Comparison of ENCODE assay signal across 8 cellular contexts in the genomic region with DNA sequence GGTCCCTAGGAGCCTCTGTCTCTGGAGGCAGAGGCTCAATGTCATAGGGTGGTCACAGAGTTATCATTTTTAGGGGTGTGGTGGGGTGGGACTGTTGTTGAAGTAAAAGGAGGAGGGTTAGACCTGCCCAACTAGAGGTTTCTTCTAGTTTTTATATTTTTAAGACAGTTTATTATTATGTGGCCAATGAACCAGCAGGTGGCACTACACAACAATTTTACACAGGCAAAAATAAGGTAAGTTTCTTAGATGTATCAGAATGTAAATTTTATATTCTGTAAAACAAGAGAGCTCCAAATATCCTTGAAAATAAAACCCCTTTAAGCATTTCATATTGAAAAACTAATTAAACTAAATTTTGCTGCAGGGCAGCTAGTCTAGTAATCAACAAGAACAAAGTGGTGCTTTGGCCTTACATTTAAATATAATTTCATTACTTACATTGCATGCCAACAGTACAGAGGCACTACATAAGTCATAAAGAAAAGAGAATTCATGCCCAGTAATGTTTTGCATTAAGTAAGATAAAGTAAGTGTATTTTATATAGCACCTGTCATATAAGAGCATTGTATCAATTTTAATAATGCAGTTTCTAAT. TPM values are rescaled to one million over a fixed set of nuclear protein-coding genes. Genes with fewer than 3 reads are reported as not detected.
DNase-seq lines count a peak whose midpoint lies in the region; ATAC-seq, FAIRE-seq and TF ChIP-seq lines count a peak whose summit lies in the region.

No MANE protein-coding gene starts in this region.

- peak; percentile 39 for DNase-seq in activated CD4-positive, alpha-beta T cell treated with anti-CD3 and anti-CD28 coated beads for 36 hours
- DNase-seq in activated CD4-positive, alpha-beta T cell treated with anti-CD3 and anti-CD28 coated beads, Interleukin-2, amount 50 U/mL, for 1 hour = no peak
- peak; percentile 6 for DNase-seq in RCC 7860 (ENCODE audit: low spot score)
- DNase-seq in effector CD4-positive, alpha-beta T cell = peak; percentile 8

- H3K4me1 Mint-ChIP-seq in activated CD4-positive, alpha-beta T cell treated with anti-CD3 and anti-CD28 coated beads for 36 hours = no peaks in the 10 kb centered on the region
- H3K4me1 Mint-ChIP-seq in nephron = peaks cover 17% of the 10 kb centered on the region

- peak; percentile 5 for FAIRE-seq in RCC 7860 (lab: Jason Lieb, UNC)

- ATAC-seq in activated CD4-positive, alpha-beta T cell treated with anti-CD3 and anti-CD28 coated beads for 36 hours = no peak
- ATAC-seq in HG02885 (IDR thresholded peaks at IDR 0.05; ENCODE audit: poor library complexity, unreplicated experiment) (peak; percentile 64), HG02973 (IDR thresholded peaks at IDR 0.05; ENCODE audit: unreplicated experiment) (no peak), HG02870 (IDR thresholded peaks at IDR 0.05; ENCODE audit: unreplicated experiment) (no peak)

- no peaks in the 10 kb centered on the region for H3K36me3 Mint-ChIP-seq in activated CD4-positive, alpha-beta T cell treated with anti-CD3 and anti-CD28 coated beads for 36 hours (ENCODE audit: low read depth)
- no peaks in the 10 kb centered on the region for H3K36me3 Mint-ChIP-seq in nephron (ENCODE audit: low read depth)

- peaks cover 6% of the 10 kb centered on the region for H3K27me3 Mint-ChIP-seq in activated CD4-positive, alpha-beta T cell treated with anti-CD3 and anti-CD28 coated beads for 36 hours
- H3K27me3 Mint-ChIP-seq in nephron (ENCODE audit: low read depth) = no peaks in the 10 kb centered on the region

- POLR2A ChIA-PET in activated CD4-positive, alpha-beta T cell treated with anti-CD3 and anti-CD28 coated beads for 36 hours (lab: Charles Lee) = no interaction called here

- no peak overlapping the region for H3K4me3 Mint-ChIP-seq in activated CD4-positive, alpha-beta T cell treated with anti-CD3 and anti-CD28 coated beads for 36 hours
- no peak overlapping the region for H3K4me3 Mint-ChIP-seq in nephron

- CTCF ChIA-PET in activated CD4-positive, alpha-beta T cell treated with anti-CD3 and anti-CD28 coated beads for 36 hours (lab: Charles Lee) = interaction anchor here (0.7 to 2.3 kb wide), 13 partner anchors 8 to 1295 kb away, joined by 3 to 11 read pairs (median 4); no protein-coding TSS in a partner anchor

- H3K27ac Mint-ChIP-seq in activated CD4-positive, alpha-beta T cell treated with anti-CD3 and anti-CD28 coated beads for 36 hours = no peak overlapping the region
- H3K27ac Mint-ChIP-seq in nephron = peak overlapping the region in 2 of 3 experiments; percentile 18 to 66

- no peaks in the 10 kb centered on the region for H3K9me3 Mint-ChIP-seq in activated CD4-positive, alpha-beta T cell treated with anti-CD3 and anti-CD28 coated beads for 36 hours (ENCODE audit: low read depth)
- no peaks in the 10 kb centered on the region for H3K9me3 Mint-ChIP-seq in nephron

- peak; percentile 67 to 74 (median 70) for TF ChIP-seq CTCF in nephron (IDR thresholded peaks at IDR 0.05; ENCODE audit: unreplicated experiment in 3 of 3)

- intact Hi-C loops in activated CD4-positive, alpha-beta T cell treated with anti-CD3 and anti-CD28 coated beads for 36 hours (cut with DNase I, micrococcal nuclease) = loop anchor here (1.0 to 10.0 kb wide), 3 partner anchors 435 to 1325 kb away; no protein-coding TSS in a partner anchor

RNA-seq across cellular contexts. Expression of gene OVCH1, which starts 22.2 kb away (rescaled TPM):
- total RNA-seq in activated CD4-positive, alpha-beta T cell treated with anti-CD3 and anti-CD28 coated beads for 36 hours = not detected
